ENCODE assay signal across 16 cellular contexts in the genomic region with DNA sequence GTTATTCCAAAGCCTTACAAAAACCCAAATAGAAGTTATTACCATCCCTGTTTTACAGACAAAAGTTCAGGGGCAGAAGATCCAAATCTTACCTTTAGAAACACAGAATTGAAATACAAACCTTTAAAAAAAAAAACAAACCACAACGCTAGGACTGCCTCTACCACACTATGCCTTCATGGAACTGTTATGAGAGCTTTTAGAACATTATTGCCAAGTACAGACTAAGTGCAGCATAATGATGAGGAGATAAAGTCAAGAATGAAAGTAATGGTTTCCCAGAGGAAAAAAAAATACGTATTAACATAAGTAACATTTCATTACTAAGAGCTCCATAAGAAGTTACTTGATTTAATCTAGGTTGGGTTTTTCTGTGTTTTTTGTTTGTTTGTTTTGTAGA. TPM values are rescaled to one million over a fixed set of nuclear protein-coding genes. Genes with fewer than 3 reads are reported as not detected.
A peak's percentile ranks its signal among the peaks of the same experiment; 100 is the strongest.
DNase-seq lines count a peak whose midpoint lies in the region; ATAC-seq and TF ChIP-seq lines count a peak whose summit lies in the region.
"Had no signal": no experiment of that assay in that cellular context is flagged by ENCODE, and none has a peak within 500 bp of the region (broad histone marks: within the 10 kb centered on the region; RNA-seq: fewer than 3 reads in every experiment).

No MANE protein-coding gene starts in this region.

- no peak for DNase-seq in natural killer cell
- DNase-seq in natural killer cell treated with Interleukin-12 subunit alpha and Interleukin-12 subunit beta and Interleukin-15 and Interleukin-18, amount 100 ng/mL, for 72 hours (ENCODE audit: low spot score), result no peak
- no peak for DNase-seq in epithelial cell of prostate (ENCODE audit: low read depth, low spot score)
- DNase-seq in amniotic stem cell (lab: John Stamatoyannopoulos, UW), result no peak
- DNase-seq: DMS 273 treated with DMSO at 0.1 percent for 48 hours, GDM1, GOT3, NCI-H187, NCI-H446 had no signal

- ATAC-seq in natural killer cell, result no peak
- ATAC-seq in natural killer cell treated with Interleukin-12 subunit alpha and Interleukin-12 subunit beta and Interleukin-15 and Interleukin-18, amount 100 ng/mL, for 72 hours, result no peak
- 0 out of 3 replicates have a peak, but pooled peaks have one; percentile 15 for ATAC-seq in SK-N-SH treated with all-trans-retinoic acid at 6 μM for 48 hours
- ATAC-seq in GM21825 (IDR thresholded peaks at IDR 0.05; ENCODE audit: unreplicated experiment), result no peak
- ATAC-seq in GM18498 (IDR thresholded peaks at IDR 0.05; ENCODE audit: unreplicated experiment), result no peak
- ATAC-seq in HG03442 (IDR thresholded peaks at IDR 0.05; ENCODE audit: unreplicated experiment), result no peak
- ATAC-seq: GM12878 had no signal

- H3K4me3 Mint-ChIP-seq in natural killer cell, result peak overlapping the region; percentile 41
- no peak overlapping the region for H3K4me3 Mint-ChIP-seq in natural killer cell treated with Interleukin-12 subunit alpha and Interleukin-12 subunit beta and Interleukin-15 and Interleukin-18, amount 100 ng/mL, for 72 hours

- H3K27me3 Mint-ChIP-seq in natural killer cell (ENCODE audit: low read depth in 2 of 2), result no peaks in the 10 kb centered on the region
- H3K27me3 Mint-ChIP-seq in natural killer cell treated with Interleukin-12 subunit alpha and Interleukin-12 subunit beta and Interleukin-15 and Interleukin-18, amount 100 ng/mL, for 72 hours, result no peaks in the 10 kb centered on the region

- H3K27ac Mint-ChIP-seq in natural killer cell, result peak overlapping the region; percentile 6 to 50
- no peak overlapping the region for H3K27ac Mint-ChIP-seq in natural killer cell treated with Interleukin-12 subunit alpha and Interleukin-12 subunit beta and Interleukin-15 and Interleukin-18, amount 100 ng/mL, for 72 hours

- TF ChIP-seq CTCF in natural killer cell (IDR thresholded peaks at IDR 0.05), result no peak

- H3K9me3 Mint-ChIP-seq in natural killer cell, result no peaks in the 10 kb centered on the region
- H3K9me3 Mint-ChIP-seq in natural killer cell treated with Interleukin-12 subunit alpha and Interleukin-12 subunit beta and Interleukin-15 and Interleukin-18, amount 100 ng/mL, for 72 hours, result no peaks in the 10 kb centered on the region

- no peaks in the 10 kb centered on the region for H3K36me3 Mint-ChIP-seq in natural killer cell
- H3K36me3 Mint-ChIP-seq in natural killer cell treated with Interleukin-12 subunit alpha and Interleukin-12 subunit beta and Interleukin-15 and Interleukin-18, amount 100 ng/mL, for 72 hours, result no peaks in the 10 kb centered on the region

- H3K4me1 Mint-ChIP-seq in natural killer cell, result peaks cover 56 to 61% of the 10 kb centered on the region in 2 donors
- H3K4me1 Mint-ChIP-seq in natural killer cell treated with Interleukin-12 subunit alpha and Interleukin-12 subunit beta and Interleukin-15 and Interleukin-18, amount 100 ng/mL, for 72 hours (ENCODE audit: low read depth in 2 of 2), result peaks cover 55 to 57% of the 10 kb centered on the region in 2 donors

- intact Hi-C loops in natural killer cell (cut with micrococcal nuclease), result loop anchor here (5.0 kb wide), 1 partner anchor 33 kb away; the partner anchor contains the start of gene TSPAN5

- peak overlapping the region; percentile 90 for H3K27ac ChIP-seq in epithelial cell of prostate
- H3K27ac ChIP-seq: BLaER1, HL-60 had no signal

TF ChIP-seq in SK-N-SH treated with all-trans-retinoic acid at 6 μM for 48 hours, 23 proteins besides CTCF, POLR2A, EP300 and RAD21:
- TF ChIP-seq ZFP30 (CRISPR knock-in tag; IDR thresholded peaks at IDR 0.05), result no peak
- no peak for TF ChIP-seq GLIS3 (CRISPR knock-in tag; IDR thresholded peaks at IDR 0.05)
- TF ChIP-seq ISL1 (CRISPR knock-in tag; IDR thresholded peaks at IDR 0.05), result peak; percentile 90
- TF ChIP-seq, protein P1, sequence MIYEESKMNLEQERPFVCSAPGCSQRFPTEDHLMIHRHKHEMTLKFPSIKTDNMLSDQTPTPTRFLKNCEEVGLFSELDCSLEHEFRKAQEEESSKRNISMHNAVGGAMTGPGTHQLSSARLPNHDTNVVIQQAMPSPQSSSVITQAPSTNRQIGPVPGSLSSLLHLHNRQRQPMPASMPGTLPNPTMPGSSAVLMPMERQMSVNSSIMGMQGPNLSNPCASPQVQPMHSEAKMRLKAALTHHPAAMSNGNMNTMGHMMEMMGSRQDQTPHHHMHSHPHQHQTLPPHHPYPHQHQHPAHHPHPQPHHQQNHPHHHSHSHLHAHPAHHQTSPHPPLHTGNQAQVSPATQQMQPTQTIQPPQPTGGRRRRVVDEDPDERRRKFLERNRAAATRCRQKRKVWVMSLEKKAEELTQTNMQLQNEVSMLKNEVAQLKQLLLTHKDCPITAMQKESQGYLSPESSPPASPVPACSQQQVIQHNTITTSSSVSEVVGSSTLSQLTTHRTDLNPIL (CRISPR knock-in tag; IDR thresholded peaks at IDR 0.05; ENCODE audit: low read depth), result no peak

RNA-seq across cellular contexts. Expression of gene TSPAN5, which starts 34.3 kb away (rescaled TPM):
- 10 to 100 TPM in 2 of 3 donors, 1 to 10 TPM in 1; 6.8 to 13.7 (median 11.4) TPM for total RNA-seq in natural killer cell
- 10 to 100 TPM; 22.1 to 24.9 TPM for total RNA-seq in natural killer cell treated with Interleukin-12 subunit alpha and Interleukin-12 subunit beta and Interleukin-15 and Interleukin-18, amount 100 ng/mL, for 72 hours

Comparison
In these comparisons a context has a peak if more than half of its experiments do, and no peak if none do; other contexts are left out.
1. H3K27ac Mint-ChIP-seq: peak in natural killer cell (2 of 2); none in natural killer cell treated with Interleukin-12 subunit alpha and Interleukin-12 subunit beta and Interleukin-15 and Interleukin-18, amount 100 ng/mL, for 72 hours (0 of 2).